ENCODE assay signal across 18 cellular contexts in genomic region chr14:77310041-77310440, GRCh38. TPM values are rescaled to one million over a fixed set of nuclear protein-coding genes. Genes with fewer than 3 reads are reported as not detected.
DNase-seq lines count a peak whose midpoint lies in the region; FAIRE-seq and TF ChIP-seq lines count a peak whose summit lies in the region.
"Had no signal": no experiment of that assay in that cellular context is flagged by ENCODE, and none has a peak within 500 bp of the region (broad histone marks: within the 10 kb centered on the region; RNA-seq: fewer than 3 reads in every experiment).

No MANE protein-coding gene starts in this region.

- no peaks in the 10 kb centered on the region for H3K27me3 ChIP-seq in dorsolateral prefrontal cortex

- TF ChIP-seq CTCF in D721Med (IDR thresholded peaks at IDR 0.05; ENCODE audit: insufficient read depth, missing control alignments), result no peak
- TF ChIP-seq CTCF in dorsolateral prefrontal cortex (IDR thresholded peaks at IDR 0.05 in 54 of 56, conservative IDR thresholded peaks at IDR 0.05 in 2 of 56; ENCODE audit: low read depth in 1 of 56, partially characterized antibody in 56 of 56), result no peak
- TF ChIP-seq CTCF in endothelial cell (IDR thresholded peaks at IDR 0.05; ENCODE audit: unreplicated experiment), result no peak

- peaks cover 9% of the 10 kb centered on the region for H3K4me1 Mint-ChIP-seq in endothelial cell (ENCODE audit: unreplicated experiment)

- H3K9me3 Mint-ChIP-seq in endothelial cell (ENCODE audit: unreplicated experiment), result no peaks in the 10 kb centered on the region

- no peak for TF ChIP-seq POLR2A in H54 (IDR thresholded peaks at IDR 0.05; ENCODE audit: low read depth, low read length)

- H3K4me3 Mint-ChIP-seq in endothelial cell (ENCODE audit: unreplicated experiment), result no peak overlapping the region
- H3K4me3 Mint-ChIP-seq: CD14-positive monocyte had no signal

- no peak overlapping the region for H3K27ac Mint-ChIP-seq in endothelial cell (ENCODE audit: unreplicated experiment)

- H3K4me3 ChIP-seq in dorsolateral prefrontal cortex, result no peak overlapping the region
- H3K4me3 ChIP-seq: A549 had no signal

- no peaks in the 10 kb centered on the region for H3K27me3 Mint-ChIP-seq in endothelial cell (ENCODE audit: unreplicated experiment)

- intact Hi-C loops in dorsolateral prefrontal cortex (cut with DNase I), result no loop called here

- DNase-seq in D721Med (ENCODE audit: insufficient read length, low spot score) (no peak), NCI-H446 (lab: John Stamatoyannopoulos, UW) (peak; percentile 9 to 57), dorsolateral prefrontal cortex (no peak), myocyte (ENCODE audit: low read depth) (peak; percentile 47), endothelial cell (ENCODE audit: low spot score) (no peak), occipital lobe (lab: John Stamatoyannopoulos, UW) (no peak), H54 (ENCODE audit: insufficient read length, low spot score) (no peak)
- DNase-seq in activated naive CD4-positive, alpha-beta T cell (lab: John Stamatoyannopoulos, UW), result no peak
- DNase-seq: COR-L47, MM.1S, NCI-H1105, NCI-H187 treated with DMSO at 0.1 percent for 48 hours had no signal

- no peaks in the 10 kb centered on the region for H3K36me3 Mint-ChIP-seq in endothelial cell (ENCODE audit: low read depth, unreplicated experiment)

- H3K27ac ChIP-seq in dorsolateral prefrontal cortex, result peak overlapping the region in 58 of 59 donors; percentile 5 to 100 (median 98)

- FAIRE-seq in D721Med (lab: Jason Lieb, UNC), result peak; percentile 60
- no peak for FAIRE-seq in H54 (lab: Jason Lieb, UNC)
- FAIRE-seq: A549, HepG2 had no signal

RNA-seq across cellular contexts. Expression of gene POMT2, which starts 10.6 kb away (rescaled TPM):
- total RNA-seq in dorsolateral prefrontal cortex (10 to 100 TPM; 25.0 to 76.5 (median 44.0) TPM), myocyte (15.9 and 17.6 TPM in 2 replicates), endothelial cell (ENCODE audit: unreplicated experiment) (33.8 TPM), occipital lobe (11.5 TPM)
- polyA plus RNA-seq in myocyte (2012), result 29.4 TPM

RNA-seq across cellular contexts. Expression of gene GSTZ1, which starts 10.8 kb away (rescaled TPM):
- total RNA-seq in dorsolateral prefrontal cortex, result 10 to 100 TPM in 115 of 120 experiments, 1 to 10 TPM in 5; 9.0 to 35.6 (median 17.5) TPM
- total RNA-seq in myocyte, result 35.1 and 40.1 TPM in 2 replicates
- polyA plus RNA-seq in myocyte (2012), result 22.0 TPM
- 20.0 TPM for total RNA-seq in endothelial cell (ENCODE audit: unreplicated experiment)
- total RNA-seq in occipital lobe, result 6.7 TPM

RNA-seq across cellular contexts. Expression of gene NGB, which starts 39.0 kb away (rescaled TPM):
- 10 to 100 TPM in 112 of 120 experiments, 1 to 10 TPM in 8; 6.2 to 40.9 (median 20.9) TPM for total RNA-seq in dorsolateral prefrontal cortex
- not detected in 2 replicates for total RNA-seq in myocyte
- polyA plus RNA-seq in myocyte (2012), result not detected
- not detected for total RNA-seq in endothelial cell (ENCODE audit: unreplicated experiment)
- total RNA-seq in occipital lobe, result 4.1 TPM
- total RNA-seq: H4, HepG2, OCI-LY7, RPMI7951 had no signal
- polyA plus RNA-seq: A549, CD14-positive monocyte had no signal

Comparison
In these comparisons a context has a peak if more than half of its experiments do, and no peak if none do; other contexts are left out.
1. DNase-seq: peak in NCI-H446 (2 of 2) and myocyte (single experiment); none in D721Med (single experiment), dorsolateral prefrontal cortex (0 of 10), endothelial cell (single experiment), activated naive CD4-positive, alpha-beta T cell (0 of 4), occipital lobe (single experiment) and H54 (single experiment).